15 cellular contexts compared by ENCODE assay signal in genomic region chr20:21707267-21707666, GRCh38. TPM values are rescaled to one million over a fixed set of nuclear protein-coding genes. Genes with fewer than 3 reads are reported as not detected.
DNase-seq lines count a peak whose midpoint lies in the region; ATAC-seq and TF ChIP-seq lines count a peak whose summit lies in the region.
"Had no signal": no experiment of that assay in that cellular context is flagged by ENCODE, and none has a peak within 500 bp of the region (broad histone marks: within the 10 kb centered on the region; RNA-seq: fewer than 3 reads in every experiment).

No MANE protein-coding gene starts in this region.

- H3K36me3 ChIP-seq in osteoblast (ENCODE audit: insufficient read depth, low read length) (no peaks in the 10 kb centered on the region), thymus (ENCODE audit: control insufficient read depth, insufficient read depth) (no peaks in the 10 kb centered on the region), ovary (no peaks in the 10 kb centered on the region), GM23248 (ENCODE audit: low read depth) (no peaks in the 10 kb centered on the region)
- H3K36me3 ChIP-seq: BE2C had no signal

- no peak for ATAC-seq in activated naive CD8-positive, alpha-beta T cell treated with anti-CD3 and anti-CD28 coated beads, Interleukin-2, amount 10 ng/mL, durations not matched to agents 7 days and 5 days (ENCODE audit: low read depth)
- no peak for ATAC-seq in HG02642 (IDR thresholded peaks at IDR 0.05; ENCODE audit: poor library complexity, unreplicated experiment)

- H3K9me3 ChIP-seq in osteoblast (ENCODE audit: low read depth, low read length) (no peaks in the 10 kb centered on the region), thymus (ENCODE audit: control insufficient read depth) (peaks cover 1% of the 10 kb centered on the region), ovary (no peaks in the 10 kb centered on the region), GM23248 (ENCODE audit: low read depth) (no peaks in the 10 kb centered on the region)
- H3K9me3 ChIP-seq: BE2C, Caco-2 had no signal

- no peak for TF ChIP-seq EP300 in ovary (IDR thresholded peaks at IDR 0.05)

- POLR2A ChIA-PET in activated naive CD8-positive, alpha-beta T cell treated with anti-CD3 and anti-CD28 coated beads, Interleukin-2, amount 10 ng/mL, durations not matched to agents 7 days and 5 days (lab: Charles Lee) = no interaction called here

- H3K9ac ChIP-seq in GM23248 = no peak overlapping the region

- in situ Hi-C loops in GM23248 (cut with MboI) = loop anchor here (25.0 kb wide), 1 partner anchor 405 kb away; no protein-coding TSS in a partner anchor

- H3K27me3 ChIP-seq in osteoblast (ENCODE audit: insufficient read depth, low read length) (peaks cover 45% of the 10 kb centered on the region), thymus (ENCODE audit: control insufficient read depth, insufficient read depth) (peaks cover 79% of the 10 kb centered on the region), ovary (no peaks in the 10 kb centered on the region), GM23248 (replicated peaks; ENCODE audit: insufficient read depth) (peaks cover 13% of the 10 kb centered on the region)

- TF ChIP-seq POLR2A in ovary (IDR thresholded peaks at IDR 0.05) = no peak

- 15% methylated on average over 7 of the region's 7 CpGs for WGBS in thymus
- 7 to 13% (median 9%) methylated on average over 7 of the region's 7 CpGs for whole genome bisulfite sequencing in ovary, 3 donors
- WGBS in GM23248 (ENCODE audit: low coverage in 1 of 2, low lambda C conversion rate in 2 of 2, missing lambda C conversion rate in 2 of 2), 2 experiments = 60 to 68% methylated on average over 7 of the region's 7 CpGs

- H4K20me1 ChIP-seq in osteoblast (ENCODE audit: insufficient read depth, low read length) = no peaks in the 10 kb centered on the region
- no peaks in the 10 kb centered on the region for H4K20me1 ChIP-seq in GM23248 (ENCODE audit: insufficient read depth)

- TF ChIP-seq CTCF in endothelial cell (IDR thresholded peaks at IDR 0.05; ENCODE audit: unreplicated experiment) = no peak
- TF ChIP-seq CTCF in osteoblast (IDR thresholded peaks at IDR 0.05; ENCODE audit: extremely low read depth, low read depth, low read length) = no peak
- no peak for TF ChIP-seq CTCF in ovary (IDR thresholded peaks at IDR 0.05)

- H3K4me1 ChIP-seq in osteoblast (ENCODE audit: insufficient read depth, low read length) = no peaks in the 10 kb centered on the region
- no peaks in the 10 kb centered on the region for H3K4me1 ChIP-seq in thymus (ENCODE audit: control insufficient read depth, insufficient read depth, low read length)
- no peaks in the 10 kb centered on the region for H3K4me1 ChIP-seq in ovary (ENCODE audit: insufficient read depth)
- no peaks in the 10 kb centered on the region for H3K4me1 ChIP-seq in GM23248 (ENCODE audit: insufficient read depth)
- H3K4me1 ChIP-seq: BE2C, Caco-2 had no signal

- H2AFZ ChIP-seq in osteoblast (ENCODE audit: low read length) (no peak overlapping the region), GM23248 (no peak overlapping the region)

- H3K9me2 ChIP-seq in GM23248 (ENCODE audit: insufficient read depth) = no peaks in the 10 kb centered on the region

- H3K79me2 ChIP-seq in osteoblast (ENCODE audit: insufficient read depth, low read length) (no peaks in the 10 kb centered on the region), GM23248 (ENCODE audit: insufficient read depth) (no peaks in the 10 kb centered on the region)

- H3K4me3 ChIP-seq in osteoblast (ENCODE audit: insufficient read depth, low read length) = no peak overlapping the region
- peak overlapping the region; percentile 33 for H3K4me3 ChIP-seq in thymus (ENCODE audit: low read length)
- H3K4me3 ChIP-seq in ovary = no peak overlapping the region
- no peak overlapping the region for H3K4me3 ChIP-seq in GM23248

- H3K4me2 ChIP-seq in osteoblast (ENCODE audit: insufficient read depth, low read length) (no peak overlapping the region), GM23248 (ENCODE audit: unreplicated experiment) (no peak overlapping the region)

- H3K27ac ChIP-seq in osteoblast (ENCODE audit: low read depth, low read length) = no peak overlapping the region
- H3K27ac ChIP-seq in thymus (ENCODE audit: low read depth) = peak overlapping the region; percentile 36
- no peak overlapping the region for H3K27ac ChIP-seq in ovary
- H3K27ac ChIP-seq in GM23248 = no peak overlapping the region

- H3K4me1 Mint-ChIP-seq in activated naive CD8-positive, alpha-beta T cell treated with anti-CD3 and anti-CD28 coated beads, Interleukin-2, amount 10 ng/mL, durations not matched to agents 7 days and 5 days = peaks cover 5% of the 10 kb centered on the region
- peaks cover 6% of the 10 kb centered on the region for H3K4me1 Mint-ChIP-seq in activated naive CD8-positive, alpha-beta T cell treated with anti-CD3 and anti-CD28 coated beads for 36 hours
- peaks cover 32% of the 10 kb centered on the region for H3K4me1 Mint-ChIP-seq in endothelial cell (ENCODE audit: unreplicated experiment)

- peaks cover 74% of the 10 kb centered on the region for H3K27me3 Mint-ChIP-seq in activated naive CD8-positive, alpha-beta T cell treated with anti-CD3 and anti-CD28 coated beads, Interleukin-2, amount 10 ng/mL, durations not matched to agents 7 days and 5 days
- peaks cover 86% of the 10 kb centered on the region for H3K27me3 Mint-ChIP-seq in activated naive CD8-positive, alpha-beta T cell treated with anti-CD3 and anti-CD28 coated beads for 36 hours
- H3K27me3 Mint-ChIP-seq in endothelial cell (ENCODE audit: unreplicated experiment) = peaks cover 43% of the 10 kb centered on the region

- peak overlapping the region; percentile 32 for H3K27ac Mint-ChIP-seq in activated naive CD8-positive, alpha-beta T cell treated with anti-CD3 and anti-CD28 coated beads, Interleukin-2, amount 10 ng/mL, durations not matched to agents 7 days and 5 days
- H3K27ac Mint-ChIP-seq in activated naive CD8-positive, alpha-beta T cell treated with anti-CD3 and anti-CD28 coated beads for 36 hours = no peak overlapping the region
- no peak overlapping the region for H3K27ac Mint-ChIP-seq in endothelial cell (ENCODE audit: unreplicated experiment)

- no peak for DNase-seq in activated naive CD8-positive, alpha-beta T cell treated with anti-CD3 and anti-CD28 coated beads, Interleukin-2, amount 10 ng/mL, durations not matched to agents 7 days and 5 days
- DNase-seq in activated naive CD8-positive, alpha-beta T cell treated with anti-CD3 and anti-CD28 coated beads for 36 hours = no peak
- no peak for DNase-seq in endothelial cell (ENCODE audit: low spot score)
- DNase-seq in osteoblast (ENCODE audit: insufficient read length, low spot score, missing footprints) = peak; percentile 76
- no peak for DNase-seq in ovary
- no peak for DNase-seq in GM23248
- DNase-seq: ACHN; BE2C; C1 segment of cervical spinal cord; Caco-2; CD4-positive, CD25-positive, alpha-beta regulatory T cell; GOT3 had no signal

- no peak overlapping the region for H3K4me3 Mint-ChIP-seq in activated naive CD8-positive, alpha-beta T cell treated with anti-CD3 and anti-CD28 coated beads, Interleukin-2, amount 10 ng/mL, durations not matched to agents 7 days and 5 days
- no peak overlapping the region for H3K4me3 Mint-ChIP-seq in activated naive CD8-positive, alpha-beta T cell treated with anti-CD3 and anti-CD28 coated beads for 36 hours
- peak overlapping the region; percentile 52 for H3K4me3 Mint-ChIP-seq in endothelial cell (ENCODE audit: unreplicated experiment)

- H3F3A ChIP-seq in GM23248 (ENCODE audit: insufficient read depth) = no peaks in the 10 kb centered on the region

- H3K9me3 Mint-ChIP-seq in activated naive CD8-positive, alpha-beta T cell treated with anti-CD3 and anti-CD28 coated beads, Interleukin-2, amount 10 ng/mL, durations not matched to agents 7 days and 5 days = peaks cover 1% of the 10 kb centered on the region
- no peaks in the 10 kb centered on the region for H3K9me3 Mint-ChIP-seq in activated naive CD8-positive, alpha-beta T cell treated with anti-CD3 and anti-CD28 coated beads for 36 hours
- H3K9me3 Mint-ChIP-seq in endothelial cell (ENCODE audit: unreplicated experiment) = no peaks in the 10 kb centered on the region

- peaks cover 1% of the 10 kb centered on the region for H3K36me3 Mint-ChIP-seq in activated naive CD8-positive, alpha-beta T cell treated with anti-CD3 and anti-CD28 coated beads, Interleukin-2, amount 10 ng/mL, durations not matched to agents 7 days and 5 days
- H3K36me3 Mint-ChIP-seq in activated naive CD8-positive, alpha-beta T cell treated with anti-CD3 and anti-CD28 coated beads for 36 hours = no peaks in the 10 kb centered on the region
- H3K36me3 Mint-ChIP-seq in endothelial cell (ENCODE audit: low read depth, unreplicated experiment) = no peaks in the 10 kb centered on the region
- H3K36me3 Mint-ChIP-seq: CD4-positive, CD25-positive, alpha-beta regulatory T cell had no signal

- intact Hi-C loops in ovary (cut with DNase I) = no loop called here

RNA-seq across cellular contexts. Expression of gene PAX1, which starts 1.8 kb away (rescaled TPM):
- total RNA-seq in activated naive CD8-positive, alpha-beta T cell treated with anti-CD3 and anti-CD28 coated beads, Interleukin-2, amount 10 ng/mL, durations not matched to agents 7 days and 5 days = not detected
- not detected for total RNA-seq in activated naive CD8-positive, alpha-beta T cell treated with anti-CD3 and anti-CD28 coated beads for 36 hours
- not detected for total RNA-seq in endothelial cell (ENCODE audit: unreplicated experiment)
- under 0.01 TPM in 1 of 2 replicates, not detected in the other for total RNA-seq in osteoblast
- polyA plus RNA-seq in thymus = 35.6 TPM
- total RNA-seq in ovary = not detected
- not detected for polyA plus RNA-seq in ovary
- total RNA-seq in GM23248 (2014; rRNA removed; shearing (Covaris generic)) = not detected in 2 replicates
- polyA plus RNA-seq in GM23248 (2016; fragmentation: Nextera tagmentation; extraction: Ambion mirVana) = not detected in 2 replicates
- total RNA-seq: Caco-2; CD4-positive, CD25-positive, alpha-beta regulatory T cell; H9 had no signal
- polyA plus RNA-seq: CD4-positive, CD25-positive, alpha-beta regulatory T cell had no signal
